ENCODE assay signal across 17 cellular contexts in the genomic region with DNA sequence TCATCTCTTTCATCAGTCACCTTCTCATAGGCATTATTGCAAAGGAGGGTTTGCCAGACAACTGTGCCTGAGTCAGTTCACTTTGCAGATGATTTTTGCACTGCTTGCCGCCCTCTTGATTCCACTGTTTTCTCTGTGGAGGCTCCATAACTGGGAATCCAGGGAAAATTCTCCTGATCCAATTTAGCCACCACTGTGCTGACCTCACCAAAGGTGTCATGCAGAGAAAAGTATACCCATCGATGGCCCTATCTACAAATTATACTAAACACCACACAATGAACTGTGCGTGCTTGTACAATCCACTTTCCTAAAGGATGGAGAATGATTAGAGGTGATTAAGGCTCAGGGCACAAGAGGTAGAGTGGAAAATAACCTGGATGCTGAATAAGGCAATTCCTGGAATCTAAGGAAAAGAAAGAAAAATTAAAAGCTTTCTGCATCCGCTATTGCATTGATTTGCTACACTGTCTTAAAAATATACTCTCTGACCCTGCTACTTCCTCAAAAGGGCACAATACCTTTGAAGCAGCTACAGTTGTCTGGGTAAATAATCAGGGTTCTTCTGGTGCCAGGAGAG.
DNase-seq lines count a peak whose midpoint lies in the region; ATAC-seq, FAIRE-seq and TF ChIP-seq lines count a peak whose summit lies in the region.
"Had no signal": no experiment of that assay in that cellular context is flagged by ENCODE, and none has a peak within 500 bp of the region (broad histone marks: within the 10 kb centered on the region; RNA-seq: fewer than 3 reads in every experiment).

No MANE protein-coding gene starts in this region.

- no peaks in the 10 kb centered on the region for H3K27me3 Mint-ChIP-seq in neural crest cell (ENCODE audit: low read depth)
- H3K27me3 Mint-ChIP-seq in activated CD4-positive, alpha-beta T cell treated with anti-CD3 and anti-CD28 coated beads, Interleukin-2, amount 10 ng/mL, durations not matched to agents 7 days and 5 days = no peaks in the 10 kb centered on the region
- H3K27me3 Mint-ChIP-seq: T-helper 17 cell had no signal

- H3K36me3 Mint-ChIP-seq in neural crest cell (ENCODE audit: low read depth) = no peaks in the 10 kb centered on the region
- no peaks in the 10 kb centered on the region for H3K36me3 Mint-ChIP-seq in activated CD4-positive, alpha-beta T cell treated with anti-CD3 and anti-CD28 coated beads, Interleukin-2, amount 10 ng/mL, durations not matched to agents 7 days and 5 days (ENCODE audit: low read depth)

- H3K27me3 ChIP-seq in DND-41 (ENCODE audit: insufficient read depth, low read length, poor library complexity) (no peaks in the 10 kb centered on the region), bronchial epithelial cell (ENCODE audit: control insufficient read depth, insufficient read depth, low read length) (no peaks in the 10 kb centered on the region), brain microvascular endothelial cell (replicated peaks) (no peaks in the 10 kb centered on the region)
- H3K27me3 ChIP-seq: MG63, right lobe of liver had no signal

- H3K27ac ChIP-seq in DND-41 (ENCODE audit: low read length) = peak overlapping the region; percentile 65
- H3K27ac ChIP-seq in brain microvascular endothelial cell = no peak overlapping the region
- H3K27ac ChIP-seq: right lobe of liver had no signal

- no peaks in the 10 kb centered on the region for H3K36me3 ChIP-seq in DND-41 (ENCODE audit: insufficient read depth, low read length)
- no peaks in the 10 kb centered on the region for H3K36me3 ChIP-seq in bronchial epithelial cell (ENCODE audit: control insufficient read depth, insufficient read depth, low read length)
- H3K36me3 ChIP-seq in brain microvascular endothelial cell (replicated peaks) = no peaks in the 10 kb centered on the region
- H3K36me3 ChIP-seq: MG63, right lobe of liver had no signal

- peak; percentile 22; the same call in 1 of the 3 replicates for ATAC-seq in DND-41 (ENCODE audit: insufficient read depth, low read depth)
- ATAC-seq: activated CD4-positive, CD25-positive, alpha-beta regulatory T cell treated with anti-CD3 and anti-CD28 coated beads, Interleukin-2, amount 50 U/mL, for 24 hours; right lobe of liver; stimulated activated naive CD8-positive, alpha-beta T cell treated with anti-CD3 and anti-CD28 coated beads, Interleukin-15, Interleukin-2, amounts not matched to agents 100 U/mL and 50 U/mL, for 24 hours; T-helper 17 cell had no signal

- in situ Hi-C loops in brain microvascular endothelial cell (cut with HindIII; ENCODE audit: low pct_ligation_motif_present, low sequenced_read_pairs) = no loop called here

- H3K9me3 ChIP-seq in DND-41 (ENCODE audit: insufficient read depth, low read length, severe bottlenecking) = no peaks in the 10 kb centered on the region
- H3K9me3 ChIP-seq: MG63, right lobe of liver had no signal

- peak overlapping the region; percentile 53 for H3K27ac Mint-ChIP-seq in neural crest cell (ENCODE audit: unreplicated experiment)
- H3K27ac Mint-ChIP-seq in activated CD4-positive, alpha-beta T cell treated with anti-CD3 and anti-CD28 coated beads, Interleukin-2, amount 10 ng/mL, durations not matched to agents 7 days and 5 days = no peak overlapping the region
- H3K27ac Mint-ChIP-seq: activated T-helper 2 cell treated with anti-CD3 and anti-CD28 coated beads, Interferon-gamma antibody, Interleukin-2, Interleukin-4, amounts not matched to agents 10 μg/mL and 5 μg/mL and 100 μg/mL, durations not matched to agents 14 hours and 24 hours and 36 hours; T-helper 17 cell had no signal

- peak overlapping the region in 1 of 2 experiments; percentile 43; a peak in 2 of 4 replicates for H3K4me3 ChIP-seq in DND-41 (ENCODE audit: low read depth in 1 of 2, low read length in 2 of 2)
- peak overlapping the region; percentile 24 for H3K4me3 ChIP-seq in bronchial epithelial cell (ENCODE audit: low read depth, low read length)
- H3K4me3 ChIP-seq in brain microvascular endothelial cell (ENCODE audit: low read depth, low read length) = no peak overlapping the region
- H3K4me3 ChIP-seq: MG63, right lobe of liver had no signal

- CTCF ChIA-PET in activated CD4-positive, alpha-beta T cell treated with anti-CD3 and anti-CD28 coated beads, Interleukin-2, amount 10 ng/mL, durations not matched to agents 7 days and 5 days (lab: Charles Lee) = no interaction called here

- peaks cover 16% of the 10 kb centered on the region for H3K4me1 Mint-ChIP-seq in neural crest cell
- H3K4me1 Mint-ChIP-seq in activated CD4-positive, alpha-beta T cell treated with anti-CD3 and anti-CD28 coated beads, Interleukin-2, amount 10 ng/mL, durations not matched to agents 7 days and 5 days = no peaks in the 10 kb centered on the region
- H3K4me1 Mint-ChIP-seq: T-helper 17 cell had no signal

- no peaks in the 10 kb centered on the region for H3K79me2 ChIP-seq in DND-41 (ENCODE audit: insufficient read depth, low read length)

- no peak for TF ChIP-seq CTCF in DND-41 (IDR thresholded peaks at IDR 0.05; ENCODE audit: borderline replicate concordance, extremely low read depth, low read length, poor library complexity, severe bottlenecking)
- TF ChIP-seq CTCF in bronchial epithelial cell (IDR thresholded peaks at IDR 0.05; ENCODE audit: insufficient read depth, low read length, severe bottlenecking) = no peak
- no peak for TF ChIP-seq CTCF in neural crest cell (conservative IDR thresholded peaks at IDR 0.05)
- no peak for TF ChIP-seq CTCF in brain microvascular endothelial cell (IDR thresholded peaks at IDR 0.05; ENCODE audit: low read depth, low read length, missing control alignments)

- peak overlapping the region; percentile 28; the same call in 1 of the 2 replicates for H3K9ac ChIP-seq in DND-41 (ENCODE audit: low read depth, low read length)

- peak overlapping the region; percentile 57 for H3K4me2 ChIP-seq in DND-41 (ENCODE audit: insufficient read depth, low read length)

- H3K4me3 Mint-ChIP-seq in neural crest cell = no peak overlapping the region
- H3K4me3 Mint-ChIP-seq in activated CD4-positive, alpha-beta T cell treated with anti-CD3 and anti-CD28 coated beads, Interleukin-2, amount 10 ng/mL, durations not matched to agents 7 days and 5 days = no peak overlapping the region
- H3K4me3 Mint-ChIP-seq: T-helper 17 cell had no signal

- H2AFZ ChIP-seq in DND-41 (ENCODE audit: low read depth, low read length) = peak overlapping the region; percentile 69

- no peaks in the 10 kb centered on the region for H3K9me3 Mint-ChIP-seq in neural crest cell
- peaks cover 2% of the 10 kb centered on the region for H3K9me3 Mint-ChIP-seq in activated CD4-positive, alpha-beta T cell treated with anti-CD3 and anti-CD28 coated beads, Interleukin-2, amount 10 ng/mL, durations not matched to agents 7 days and 5 days

- peaks cover 26% of the 10 kb centered on the region for H3K4me1 ChIP-seq in DND-41 (ENCODE audit: insufficient read depth, low read length)
- H3K4me1 ChIP-seq: right lobe of liver had no signal

- POLR2A ChIA-PET in activated CD4-positive, alpha-beta T cell treated with anti-CD3 and anti-CD28 coated beads, Interleukin-2, amount 10 ng/mL, durations not matched to agents 7 days and 5 days (lab: Charles Lee) = no interaction called here

- no peak for DNase-seq in DND-41
- peak; percentile 40 to 61 for DNase-seq in NCI-H2081 (lab: John Stamatoyannopoulos, UW)
- no peak for DNase-seq in bronchial epithelial cell (ENCODE audit: low read depth)
- DNase-seq in neural crest cell (ENCODE audit: low read depth, low spot score) = no peak
- no peak for DNase-seq in brain microvascular endothelial cell
- DNase-seq in activated CD4-positive, alpha-beta T cell treated with anti-CD3 and anti-CD28 coated beads, Interleukin-2, amount 10 ng/mL, durations not matched to agents 7 days and 5 days = no peak
- no peak for DNase-seq in DMS 273 (lab: John Stamatoyannopoulos, UW; ENCODE audit: unreplicated experiment)
- DNase-seq: EL; MG63; NCI-H226; right lobe of liver; stimulated activated naive CD8-positive, alpha-beta T cell treated with anti-CD3 and anti-CD28 coated beads, Interleukin-15, Interleukin-2, amounts not matched to agents 100 U/mL and 50 U/mL, for 24 hours; T-helper 17 cell had no signal

- no peak for FAIRE-seq in bronchial epithelial cell (lab: Jason Lieb, UNC)
- FAIRE-seq: GM18507, H54 had no signal

- no peaks in the 10 kb centered on the region for H4K20me1 ChIP-seq in DND-41 (ENCODE audit: insufficient read depth, low read length)

Comparison
In these comparisons a context has a peak if more than half of its experiments do, and no peak if none do; other contexts are left out.
1. DNase-seq: peak in NCI-H2081 (2 of 2); none in DND-41 (single experiment), bronchial epithelial cell (single experiment), neural crest cell (single experiment), brain microvascular endothelial cell (single experiment), activated CD4-positive, alpha-beta T cell treated with anti-CD3 and anti-CD28 coated beads, Interleukin-2, amount 10 ng/mL, durations not matched to agents 7 days and 5 days (single experiment) and DMS 273 (single experiment).